In the genomic region with DNA sequence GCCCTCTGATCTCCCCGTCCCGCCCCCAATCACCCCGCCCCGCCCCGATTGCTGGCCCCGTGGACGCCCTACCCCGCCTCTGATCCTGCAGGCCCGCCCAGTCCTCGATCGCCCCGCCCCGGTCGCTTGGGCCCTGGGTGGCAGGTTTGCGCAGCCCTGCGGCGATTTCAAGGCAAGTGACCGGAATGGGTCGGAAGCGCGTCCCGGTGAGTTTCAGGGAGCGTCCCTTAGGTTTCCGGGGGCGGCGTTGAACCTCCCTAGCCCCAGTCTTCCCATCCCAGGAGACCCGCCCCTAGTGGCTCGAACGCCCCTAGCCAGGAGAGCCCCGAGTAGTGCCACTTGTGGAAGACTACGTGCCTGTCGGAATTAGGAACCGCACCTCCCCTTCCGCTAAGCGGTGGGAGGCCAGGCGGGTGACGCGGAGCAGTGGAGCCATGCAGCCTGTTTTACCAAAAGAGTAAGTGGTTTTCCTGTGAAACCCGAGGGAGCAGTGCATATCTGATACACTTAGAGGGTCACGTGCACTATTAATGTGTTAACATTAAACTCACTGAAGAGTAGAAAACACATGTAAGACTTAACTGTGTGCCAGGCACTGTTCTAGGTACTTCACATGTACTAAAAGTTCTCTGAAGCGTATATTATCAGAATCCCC, we compare ENCODE assay signal across 8 cellular contexts.
DNase-seq lines count a peak whose midpoint lies in the region; ATAC-seq and TF ChIP-seq lines count a peak whose summit lies in the region.

No MANE protein-coding gene starts in this region.

- H3K79me2 ChIP-seq in OCI-LY1 (ENCODE audit: insufficient read depth, low read length): peaks cover 25% of the 10 kb centered on the region

- peak overlapping the region; percentile 58 for H3K4me2 ChIP-seq in OCI-LY1 (ENCODE audit: low read length)

- H3K9ac ChIP-seq in OCI-LY1 (ENCODE audit: low read length) (peak overlapping the region; percentile 50; the same call in 1 of the 2 replicates), mucosa of rectum (ENCODE audit: low read depth in 1 of 2, low read length in 2 of 2) (peak overlapping the region; percentile 84 to 85)

- ATAC-seq in GM19455 (IDR thresholded peaks at IDR 0.05; ENCODE audit: unreplicated experiment): peak; percentile 82

- H3K27me3 ChIP-seq in OCI-LY1 (ENCODE audit: insufficient read depth, low read length) (no peaks in the 10 kb centered on the region), mucosa of rectum (ENCODE audit: control insufficient read depth in 2 of 2, insufficient read depth in 2 of 2, low read length in 2 of 2) (no peaks in the 10 kb centered on the region)

- H3K9me3 ChIP-seq in OCI-LY1 (ENCODE audit: low read length) (no peaks in the 10 kb centered on the region), mucosa of rectum (ENCODE audit: control insufficient read depth in 2 of 2, low read length in 2 of 2) (no peaks in the 10 kb centered on the region)

- DNase-seq in COR-L47 (lab: John Stamatoyannopoulos, UW): peak; percentile 25
- peak; percentile 98 for DNase-seq in HK-2 (ENCODE audit: unreplicated experiment)
- DNase-seq in activated T-cell treated with anti-CD3 and anti-CD28 coated beads for 1 hour (ENCODE audit: low read depth): peak; percentile 80
- DNase-seq in epithelial cell of prostate (ENCODE audit: low read depth, low spot score): no peak
- DNase-seq in stimulated activated CD8-positive, alpha-beta memory T cell treated with anti-CD3 and anti-CD28 coated beads, Interleukin-4, amount 100 ng/mL, for 48 hours: peak; percentile 96

- peak overlapping the region; percentile 95 for H3K4me3 ChIP-seq in OCI-LY1 (ENCODE audit: low read depth, low read length, poor library complexity, severe bottlenecking)
- H3K4me3 ChIP-seq in mucosa of rectum (ENCODE audit: low read length in 2 of 2): peak overlapping the region; percentile 63 to 95

- peak overlapping the region; percentile 67 for H3K27ac ChIP-seq in OCI-LY1 (ENCODE audit: low read depth, low read length, poor library complexity, severe bottlenecking)
- H3K27ac ChIP-seq in epithelial cell of prostate: peak overlapping the region; percentile 53
- peak overlapping the region; percentile 94 to 97 for H3K27ac ChIP-seq in mucosa of rectum (ENCODE audit: low read depth in 2 of 2, low read length in 2 of 2)

- no peaks in the 10 kb centered on the region for H3F3A ChIP-seq in OCI-LY1 (ENCODE audit: insufficient read depth, low read length)

- H3K36me3 ChIP-seq in OCI-LY1 (ENCODE audit: insufficient read depth, low read length) (no peaks in the 10 kb centered on the region), mucosa of rectum (ENCODE audit: control insufficient read depth in 2 of 2, insufficient read depth in 2 of 2, low read length in 2 of 2) (peaks cover 0 to 2% of the 10 kb centered on the region in 2 donors)

- no peak overlapping the region for H2AFZ ChIP-seq in OCI-LY1 (ENCODE audit: low read length)

- 0 out of 2 replicates have a peak, but pooled peaks have one; percentile 24 for TF ChIP-seq CTCF in OCI-LY1 (IDR thresholded peaks at IDR 0.05; ENCODE audit: low read length)

- H4K20me1 ChIP-seq in OCI-LY1 (ENCODE audit: insufficient read depth, low read length): no peaks in the 10 kb centered on the region

- no peaks in the 10 kb centered on the region for H3K9me2 ChIP-seq in OCI-LY1 (ENCODE audit: low read depth, low read length)

- H3K4me1 ChIP-seq in OCI-LY1 (ENCODE audit: insufficient read depth, low read length, severe bottlenecking) (peaks cover 42% of the 10 kb centered on the region), mucosa of rectum (ENCODE audit: control insufficient read depth in 2 of 2, insufficient read depth in 2 of 2, low read length in 2 of 2) (peaks cover 6 to 13% of the 10 kb centered on the region in 2 donors)
